Comparison of ENCODE assay signal across 14 cellular contexts in the genomic region with DNA sequence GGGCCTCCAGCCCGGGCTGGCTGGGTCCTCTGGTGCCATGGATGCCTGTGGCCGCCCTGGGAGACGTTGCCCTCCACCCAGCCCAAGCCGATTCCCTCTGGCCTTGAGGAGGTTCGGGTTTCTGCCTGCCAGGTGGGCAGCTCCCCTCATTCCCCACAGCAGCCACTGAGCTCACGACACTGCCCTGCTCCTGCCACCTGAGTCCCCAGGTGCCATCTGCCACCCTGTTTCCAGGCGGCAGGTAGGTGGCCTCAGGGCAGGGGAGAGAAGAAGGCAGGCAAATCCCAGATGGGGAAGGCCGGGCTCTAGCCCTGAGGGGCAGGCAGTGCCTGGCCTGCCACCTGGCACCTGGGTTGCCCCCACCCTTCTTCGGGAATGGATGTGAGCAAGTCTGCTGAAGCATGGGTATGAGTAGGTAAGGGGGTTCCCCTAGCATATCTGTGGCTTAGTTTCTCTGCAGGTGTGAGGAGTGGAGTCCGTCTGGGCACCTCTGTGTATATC.
DNase-seq lines count a peak whose midpoint lies in the region; ATAC-seq, FAIRE-seq and TF ChIP-seq lines count a peak whose summit lies in the region.
"Had no signal": no experiment of that assay in that cellular context is flagged by ENCODE, and none has a peak within 500 bp of the region (broad histone marks: within the 10 kb centered on the region; RNA-seq: fewer than 3 reads in every experiment).

No MANE protein-coding gene starts in this region.

- H3K36me3 ChIP-seq in K562 (ENCODE audit: control insufficient read depth, insufficient read depth, low read length) (no peaks in the 10 kb centered on the region), osteoblast (ENCODE audit: insufficient read depth, low read length) (peaks cover 30% of the 10 kb centered on the region)
- H3K36me3 ChIP-seq: neural progenitor cell had no signal

- no peak for TF ChIP-seq CTCF in K562 (IDR thresholded peaks at IDR 0.05 in 2 of 3, conservative IDR thresholded peaks at IDR 0.05 in 1 of 3; ENCODE audit: insufficient read depth in 2 of 3, low read depth in 1 of 3, low read length in 3 of 3)
- TF ChIP-seq CTCF in osteoblast (IDR thresholded peaks at IDR 0.05; ENCODE audit: extremely low read depth, low read depth, low read length) = no peak
- no peak for TF ChIP-seq CTCF in RWPE1 (conservative IDR thresholded peaks at IDR 0.05; ENCODE audit: low read depth)

- in situ Hi-C loops in K562 (cut with MboI) = no loop called here

- CTCF ChIA-PET in K562 (lab: Yijun Ruan, JAX; ENCODE audit: low intra/inter-chr PET ratio) (no interaction called here), RWPE1 (lab: Yijun Ruan, JAX) (no interaction called here)

- H3K27me3 ChIP-seq in K562 (ENCODE audit: control insufficient read depth in 2 of 2, insufficient read depth in 2 of 2, low read length in 2 of 2) (no peaks in the 10 kb centered on the region), osteoblast (ENCODE audit: insufficient read depth, low read length) (no peaks in the 10 kb centered on the region)
- H3K27me3 ChIP-seq: neural progenitor cell had no signal

- H3K4me2 ChIP-seq in K562 (ENCODE audit: insufficient read depth, low read length) (no peak overlapping the region), osteoblast (ENCODE audit: insufficient read depth, low read length) (no peak overlapping the region)
- H3K4me2 ChIP-seq: neural progenitor cell had no signal

- H3K27ac ChIP-seq in K562 (ENCODE audit: extremely low read depth, low read depth, low read length) (no peak overlapping the region), osteoblast (ENCODE audit: low read depth, low read length) (no peak overlapping the region), RWPE1 (no peak overlapping the region)
- H3K27ac ChIP-seq: neural progenitor cell had no signal

- no peak for TF ChIP-seq EP300 in K562 (IDR thresholded peaks at IDR 0.05; ENCODE audit: low read length)

- H3K79me2 ChIP-seq in K562 (ENCODE audit: control insufficient read depth, insufficient read depth, low read length) (no peaks in the 10 kb centered on the region), osteoblast (ENCODE audit: insufficient read depth, low read length) (peaks cover 96% of the 10 kb centered on the region)

- no TSS peak for BruUV-seq in K562 (replicated peaks; lab: Mats Ljungman, UMichigan)

- 59% methylated on average over 9 of the region's 10 CpGs for WGBS in K562 (ENCODE audit: insufficient coverage, low coverage, missing lambda C conversion rate)

- H4K20me1 ChIP-seq in K562 (replicated peaks; ENCODE audit: control insufficient read depth, insufficient read depth, low read length) (peaks cover 16% of the 10 kb centered on the region; the same call in 1 of the 2 replicates), osteoblast (ENCODE audit: insufficient read depth, low read length) (peaks cover 71% of the 10 kb centered on the region)

- intact Hi-C loops in K562 (cut with micrococcal nuclease) (no loop called here), sciatic nerve (cut with DNase I) (no loop called here)

- TF ChIP-seq RAD21 in K562 (CRISPR knock-in tag; conservative IDR thresholded peaks at IDR 0.05 in 1 of 2, IDR thresholded peaks at IDR 0.05 in 1 of 2) = no peak

- H3K4me1 ChIP-seq in K562 (replicated peaks in 1 of 2; ENCODE audit: control insufficient read depth in 2 of 2, insufficient read depth in 2 of 2, low read length in 2 of 2) = peaks cover 0 to 5% of the 10 kb centered on the region in 2 experiments; a peak in 1 of 5 replicates
- H3K4me1 ChIP-seq in osteoblast (ENCODE audit: insufficient read depth, low read length) = no peaks in the 10 kb centered on the region

- POLR2A ChIA-PET in K562 (lab: Yijun Ruan, JAX) = interaction anchor here (0.5 kb wide), 1 partner anchor 78 kb away, joined by 3 read pairs; no protein-coding TSS in a partner anchor
- POLR2A ChIA-PET in RWPE1 (lab: Yijun Ruan, JAX; ENCODE audit: low non-redundant PET) = no interaction called here

- DNase-seq in K562 (ENCODE audit: extremely low read depth in 1 of 4, low spot score in 3 of 4) = no peak
- DNase-seq in osteoblast (ENCODE audit: insufficient read length, low spot score, missing footprints) = peak; percentile 52
- DNase-seq in sciatic nerve (ENCODE audit: low spot score) = no peak
- DNase-seq in urothelium cell line (ENCODE audit: low spot score) = no peak
- DNase-seq in RWPE1 (ENCODE audit: low spot score) = no peak
- DNase-seq: amniotic stem cell; Calu3; effector memory CD4-positive, alpha-beta T cell; H7; SHP77; T-helper 2 cell had no signal

- no peaks in the 10 kb centered on the region for H3K9me1 ChIP-seq in K562 (ENCODE audit: control insufficient read depth, insufficient read depth, low read length)

- no peaks in the 10 kb centered on the region for H3K9me3 ChIP-seq in K562 (replicated peaks; ENCODE audit: control insufficient read depth, insufficient read depth, low read depth, low read length)
- no peaks in the 10 kb centered on the region for H3K9me3 ChIP-seq in osteoblast (ENCODE audit: low read depth, low read length)

- FAIRE-seq in K562 (lab: Jason Lieb, UNC) = no peak
- FAIRE-seq in urothelium cell line (lab: Jason Lieb, UNC) = no peak

- H2AFZ ChIP-seq in K562 (ENCODE audit: low read depth, low read length) (no peak overlapping the region), osteoblast (ENCODE audit: low read length) (no peak overlapping the region)
- H2AFZ ChIP-seq: neural progenitor cell had no signal

- TF ChIP-seq POLR2A in K562 (conservative IDR thresholded peaks at IDR 0.05) = no peak

- ATAC-seq in GM18498 (IDR thresholded peaks at IDR 0.05; ENCODE audit: unreplicated experiment) (peak; percentile 45), HG02798 (IDR thresholded peaks at IDR 0.05; ENCODE audit: poor library complexity, unreplicated experiment) (peak; percentile 56), K562 (no peak), sciatic nerve (no peak)

- H3K4me3 ChIP-seq in K562 (no peak overlapping the region), osteoblast (ENCODE audit: insufficient read depth, low read length) (no peak overlapping the region)
- H3K4me3 ChIP-seq: neural progenitor cell had no signal

- no peak overlapping the region for H3K9ac ChIP-seq in K562 (ENCODE audit: insufficient read depth in 1 of 2, low read depth in 2 of 2, low read length in 2 of 2)
- H3K9ac ChIP-seq: neural progenitor cell had no signal

TF ChIP-seq in K562, 482 proteins besides CTCF, POLR2A, EP300 and RAD21:
- TF ChIP-seq RBM22 (IDR thresholded peaks at IDR 0.05; ENCODE audit: low read depth, low read length, poor library complexity, severe bottlenecking) (peak; percentile 36), TBP (optimal IDR thresholded peaks at IDR 0.05; ENCODE audit: low read depth, low read length) (no peak), NR1H2 (CRISPR knock-in tag; IDR thresholded peaks at IDR 0.05) (no peak), POLR2G (IDR thresholded peaks at IDR 0.05; ENCODE audit: low read depth, low read length) (0 out of 2 replicates have a peak, but pooled peaks have one; percentile 26)

Comparison
In these comparisons a context has a peak if more than half of its experiments do, and no peak if none do; other contexts are left out.
1. ATAC-seq: peak in GM18498 (single experiment) and HG02798 (single experiment); none in K562 (single experiment) and sciatic nerve (single experiment).